ENCODE assay signal across 8 cellular contexts in the genomic region with DNA sequence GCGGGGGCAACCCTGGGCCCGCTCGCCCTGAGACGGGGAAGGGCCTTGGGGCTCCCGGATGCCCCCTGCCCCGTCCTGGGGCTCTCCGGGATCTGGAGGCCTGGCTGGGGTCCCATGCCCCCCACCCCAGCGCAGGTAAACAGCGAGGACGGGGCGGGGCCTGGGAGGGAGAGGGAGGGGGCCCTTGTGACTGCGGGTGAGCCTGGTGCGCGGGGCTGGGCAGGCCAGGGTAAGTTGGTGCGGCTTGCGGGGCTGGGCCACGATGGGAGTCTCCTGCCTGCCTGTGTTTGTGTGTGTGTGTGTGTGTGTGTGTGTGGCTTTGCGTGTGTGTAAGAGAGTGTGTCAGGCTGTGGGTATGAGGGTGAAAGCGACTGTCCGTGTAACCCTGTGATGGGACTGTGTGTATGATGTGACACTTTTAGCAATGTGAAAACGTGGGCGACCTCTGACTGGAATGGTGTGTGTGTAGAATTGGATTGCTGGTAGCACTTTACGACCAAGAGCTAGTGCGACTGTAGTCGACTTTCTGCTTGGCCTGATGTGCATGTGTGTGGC. TPM values are rescaled to one million over a fixed set of nuclear protein-coding genes. Genes with fewer than 3 reads are reported as not detected.
DNase-seq lines count a peak whose midpoint lies in the region; ATAC-seq, FAIRE-seq and TF ChIP-seq lines count a peak whose summit lies in the region.

No MANE protein-coding gene starts in this region.

- RAD21 ChIA-PET in HCT116 (lab: Charles Lee; ENCODE audit: low non-redundant PET in 1 of 2, low total read pairs in 2 of 2, uncharacterized antibody in 2 of 2, unreplicated experiment in 2 of 2): no interaction called here

- no peak for TF ChIP-seq EP300 in HepG2 (IDR thresholded peaks at IDR 0.05; ENCODE audit: low read depth in 2 of 2, low read length in 2 of 2)
- TF ChIP-seq EP300 in HepG2 (CRISPR knock-in tag; IDR thresholded peaks at IDR 0.05; ENCODE audit: borderline replicate concordance): no peak
- no peak for TF ChIP-seq EP300 in gastroesophageal sphincter (IDR thresholded peaks at IDR 0.05)

- peak overlapping the region; percentile 76 for H3K9ac ChIP-seq in HCT116 (ENCODE audit: low read length)
- peak overlapping the region; percentile 40 for H3K9ac ChIP-seq in mammary epithelial cell (ENCODE audit: insufficient read depth, low read length)
- 0 out of 2 replicates have a peak overlapping the region, but pooled peaks have one; percentile 39 for H3K9ac ChIP-seq in HepG2 (ENCODE audit: insufficient read depth, low read depth, low read length)

- intact Hi-C loops in HCT116 (cut with micrococcal nuclease) (no loop called here), mammary epithelial cell (cut with micrococcal nuclease) (loop anchor here (2.0 kb wide), 1 partner anchor 64 kb away; a partner anchor contains a TSS), HepG2 (cut with micrococcal nuclease; ENCODE audit: unreplicated experiment) (no loop called here), posterior cingulate gyrus (cut with DNase I) (no loop called here)

- H3K27me3 ChIP-seq in HCT116 (ENCODE audit: insufficient read depth, low read length) (no peaks in the 10 kb centered on the region), mammary epithelial cell (ENCODE audit: insufficient read depth, low read length) (no peaks in the 10 kb centered on the region), HepG2 (ENCODE audit: control insufficient read depth in 1 of 2, insufficient read depth in 2 of 2, low read length in 2 of 2) (peaks cover 9 to 50% of the 10 kb centered on the region in 2 experiments), gastroesophageal sphincter (peaks cover 75% of the 10 kb centered on the region)

- dilution Hi-C loops in mammary epithelial cell (cut with HindIII; ENCODE audit: low sequenced_read_pairs): loop anchor here (10.0 kb wide), 1 partner anchor 64 kb away; a partner anchor contains a TSS

- in situ Hi-C loops in mammary epithelial cell (cut with MboI; ENCODE audit: low sequenced_read_pairs in 2 of 2) (loop anchor here in 1 of 2 donors (25.0 kb wide), 1 partner anchor 154 kb away; a partner anchor contains a TSS), HepG2 (cut with HindIII; ENCODE audit: extremely low pct_ligation_motif_present, low pct_unique_long_range_greater_than_20kb) (loop anchor here (5.0 to 10.0 kb wide), 2 partner anchors 89 to 136 kb away; a partner anchor contains a TSS)

- H3K4me3 ChIP-seq in HCT116 (replicated peaks in 1 of 2; ENCODE audit: low read depth in 1 of 2, low read length in 2 of 2) (peak overlapping the region; percentile 67 to 81), mammary epithelial cell (replicated peaks in 1 of 3; ENCODE audit: insufficient read depth in 1 of 3, low read depth in 2 of 3, low read length in 3 of 3) (peak overlapping the region; percentile 59 to 88 (median 72)), HepG2 (replicated peaks in 1 of 3; ENCODE audit: insufficient read depth in 1 of 3, low read depth in 2 of 3, low read length in 3 of 3) (peak overlapping the region; percentile 42 to 66 (median 49); a peak in 5 of 6 replicates), gastroesophageal sphincter (peak overlapping the region in 1 of 2 donors; percentile 26)

- H3K27ac ChIP-seq in 22Rv1 (peak overlapping the region; percentile 34), HCT116 (ENCODE audit: low read depth, low read length) (peak overlapping the region; percentile 30; the same call in 1 of the 2 replicates), mammary epithelial cell (ENCODE audit: insufficient read depth, low read depth, low read length) (peak overlapping the region; percentile 38), HepG2 (ENCODE audit: extremely low read length, insufficient read depth, low read length) (no peak overlapping the region), gastroesophageal sphincter (no peak overlapping the region)

- H3K9me3 ChIP-seq in HCT116 (ENCODE audit: control insufficient read depth in 1 of 2, insufficient read depth in 1 of 2, low read depth in 1 of 2, low read length in 2 of 2) (no peaks in the 10 kb centered on the region), mammary epithelial cell (replicated peaks; ENCODE audit: insufficient read depth, low read length) (no peaks in the 10 kb centered on the region), HepG2 (ENCODE audit: low read length) (no peaks in the 10 kb centered on the region), gastroesophageal sphincter (no peaks in the 10 kb centered on the region)

- H3K4me1 ChIP-seq in HCT116 (ENCODE audit: control insufficient read depth in 1 of 2, insufficient read depth in 2 of 2, low read length in 2 of 2): peaks cover 19 to 53% of the 10 kb centered on the region in 2 experiments
- peaks cover 22% of the 10 kb centered on the region for H3K4me1 ChIP-seq in mammary epithelial cell (ENCODE audit: insufficient read depth, low read length)
- H3K4me1 ChIP-seq in HepG2 (ENCODE audit: insufficient read depth, low read length): peaks cover 22% of the 10 kb centered on the region
- H3K4me1 ChIP-seq in gastroesophageal sphincter: peaks cover 0 to 19% (median 5%) of the 10 kb centered on the region in 3 donors

- no peak for TF ChIP-seq POLR2A in HCT116 (IDR thresholded peaks at IDR 0.05; ENCODE audit: borderline replicate concordance, extremely low read depth, insufficient read depth, insufficient read length)
- TF ChIP-seq POLR2A in HepG2 (IDR thresholded peaks at IDR 0.05; ENCODE audit: insufficient read depth in 1 of 2, low read depth in 2 of 2, low read length in 2 of 2): no peak
- no peak for TF ChIP-seq POLR2A in gastroesophageal sphincter (IDR thresholded peaks at IDR 0.05)

- H4K20me1 ChIP-seq in HCT116 (ENCODE audit: insufficient read depth) (no peaks in the 10 kb centered on the region), mammary epithelial cell (ENCODE audit: insufficient read depth, low read length) (no peaks in the 10 kb centered on the region), HepG2 (ENCODE audit: insufficient read depth, low read length) (no peaks in the 10 kb centered on the region)

- CTCF ChIA-PET in HCT116 (lab: Charles Lee) (no interaction called here), mammary epithelial cell (lab: Charles Lee; ENCODE audit: low non-redundant PET) (no interaction called here), HepG2 (lab: Yijun Ruan, JAX; ENCODE audit: low intra/inter-chr PET ratio, low total read pairs) (no interaction called here)

- POLR2A ChIA-PET in HCT116 (lab: Charles Lee) (no interaction called here), HepG2 (lab: Yijun Ruan, JAX) (no interaction called here)

- H3K79me2 ChIP-seq in HCT116 (ENCODE audit: insufficient read depth, low read length) (0 out of 2 replicates have a peak, but pooled peaks cover 3% of the 10 kb centered on the region), mammary epithelial cell (ENCODE audit: insufficient read depth, low read length) (peaks cover 23% of the 10 kb centered on the region), HepG2 (ENCODE audit: insufficient read depth, low read length) (no peaks in the 10 kb centered on the region)

- no peak overlapping the region for H2AFZ ChIP-seq in HCT116 (ENCODE audit: low read depth, low read length, poor library complexity, severe bottlenecking)
- peak overlapping the region; percentile 83 for H2AFZ ChIP-seq in mammary epithelial cell (ENCODE audit: low read depth, low read length)
- no peak overlapping the region for H2AFZ ChIP-seq in HepG2 (ENCODE audit: low read length)

- DNase-seq in HCT116 (ENCODE audit: low read depth, low spot score): no peak
- peak; percentile 46 for DNase-seq in mammary epithelial cell
- no peak for DNase-seq in HepG2 (ENCODE audit: low spot score)
- DNase-seq in RPMI8226: no peak
- no peak for DNase-seq in posterior cingulate gyrus

- ATAC-seq in HCT116 (peak; percentile 52), HepG2 (no peak), gastroesophageal sphincter (no peak), GM21447 (IDR thresholded peaks at IDR 0.05; ENCODE audit: unreplicated experiment) (no peak)

- H3K4me2 ChIP-seq in HCT116 (ENCODE audit: low read length) (peak overlapping the region; percentile 93), mammary epithelial cell (ENCODE audit: insufficient read depth, low read depth, low read length) (peak overlapping the region; percentile 89), HepG2 (ENCODE audit: low read depth, low read length) (peak overlapping the region; percentile 58)

- BruUV-seq in HCT116 (replicated peaks; lab: Mats Ljungman, UMichigan) (TSS peak; percentile 62), mammary epithelial cell (replicated peaks; lab: Mats Ljungman, UMichigan) (no TSS peak), HepG2 (replicated peaks; lab: Mats Ljungman, UMichigan) (no TSS peak)

- FAIRE-seq in HepG2 (lab: Jason Lieb, UNC): no peak

- 0% methylated on average over 2 of the region's 25 CpGs for WGBS in mammary epithelial cell (ENCODE audit: low coverage, missing lambda C conversion rate)
- WGBS in HepG2 (ENCODE audit: low lambda C conversion rate): 22% methylated on average over 18 of the region's 25 CpGs
- 33 to 45% methylated on average over 4 to 6 of the region's 25 CpGs for WGBS in gastroesophageal sphincter (ENCODE audit: low coverage in 1 of 2), 2 donors

- H3K36me3 ChIP-seq in HCT116 (ENCODE audit: control insufficient read depth in 1 of 2, insufficient read depth in 2 of 2, low read length in 2 of 2) (no peaks in the 10 kb centered on the region), mammary epithelial cell (ENCODE audit: insufficient read depth, low read length) (no peaks in the 10 kb centered on the region), HepG2 (replicated peaks in 1 of 2; ENCODE audit: control insufficient read depth in 1 of 2, insufficient read depth in 2 of 2, low read length in 2 of 2) (no peaks in the 10 kb centered on the region), gastroesophageal sphincter (no peaks in the 10 kb centered on the region)

- TF ChIP-seq CTCF in 22Rv1 (IDR thresholded peaks at IDR 0.05) (no peak), HCT116 (IDR thresholded peaks at IDR 0.05 in 2 of 3, conservative IDR thresholded peaks at IDR 0.05 in 1 of 3; ENCODE audit: borderline replicate concordance in 1 of 3, insufficient read depth in 1 of 3, low read depth in 2 of 3, low read length in 2 of 3) (no peak), mammary epithelial cell (conservative IDR thresholded peaks at IDR 0.05 in 1 of 2, IDR thresholded peaks at IDR 0.05 in 1 of 2; ENCODE audit: extremely low read depth in 1 of 2, insufficient read depth in 1 of 2, low read depth in 1 of 2, low read length in 2 of 2) (no peak), HepG2 (CRISPR knock-in tag; IDR thresholded peaks at IDR 0.05) (no peak), gastroesophageal sphincter (IDR thresholded peaks at IDR 0.05) (no peak)

- TF ChIP-seq RAD21 in HCT116 (IDR thresholded peaks at IDR 0.05; ENCODE audit: low read depth) (no peak), HepG2 (CRISPR knock-in tag; IDR thresholded peaks at IDR 0.05) (no peak)

- H3K9me2 ChIP-seq in HCT116 (ENCODE audit: insufficient read depth): no peaks in the 10 kb centered on the region

RNA-seq across cellular contexts. Expression of a gene that starts 0.4 kb away (rescaled TPM):
- 22.8 TPM for total RNA-seq in HCT116 (2021; ENCODE audit: unreplicated experiment)
- 25.8 and 27.7 TPM in 2 replicates for polyA plus RNA-seq in HCT116 (2012)
- 10 to 100 TPM; 39.3 to 56.5 TPM for total RNA-seq in mammary epithelial cell
- 14.8 TPM for polyA plus RNA-seq in mammary epithelial cell
- 8.4 TPM for polyA minus RNA-seq in mammary epithelial cell
- not detected in 2 replicates for total RNA-seq in HepG2 (2016; rRNA removed; fragmentation: Illumina TruSeq; extraction: Trizol)
- total RNA-seq in HepG2 (2016; cell fraction: cytosol; rRNA removed; fragmentation: Illumina TruSeq; extraction: Trizol; ENCODE audit: low read depth): not detected in 2 replicates
- total RNA-seq in HepG2 (2016; cell fraction: insoluble cytoplasmic fraction; rRNA removed; fragmentation: Illumina TruSeq; extraction: Trizol): not detected in 2 replicates
- not detected in 2 replicates for total RNA-seq in HepG2 (2016; cell fraction: membrane; rRNA removed; fragmentation: Illumina TruSeq; extraction: Trizol)
- not detected in 2 replicates for total RNA-seq in HepG2 (2016; cell fraction: nucleus; rRNA removed; fragmentation: Illumina TruSeq; extraction: Trizol)
- 0.13 and 0.26 TPM in 2 replicates for polyA plus RNA-seq in HepG2 (2011; rRNA removed)
- 0.09 and 0.20 TPM in 2 replicates for polyA plus RNA-seq in HepG2 (2011; cell fraction: cytosol; rRNA removed)
- 0.37 and 0.40 TPM in 2 replicates for polyA plus RNA-seq in HepG2 (2011; cell fraction: nucleus; rRNA removed)
- polyA plus RNA-seq in HepG2 (2012): 0.15 TPM in 1 of 2 replicates, not detected in the other
- polyA plus RNA-seq in HepG2 (2016; cell fraction: cytosol; fragmentation: Illumina TruSeq; extraction: Trizol; ENCODE audit: low read depth): not detected in 2 replicates
- polyA plus RNA-seq in HepG2 (2016; cell fraction: insoluble cytoplasmic fraction; fragmentation: Illumina TruSeq; extraction: Trizol; ENCODE audit: low read depth): not detected in 2 replicates
- not detected in 2 replicates for polyA plus RNA-seq in HepG2 (2016; cell fraction: membrane; fragmentation: Illumina TruSeq; extraction: Trizol; ENCODE audit: low read depth)
- not detected in 2 replicates for polyA plus RNA-seq in HepG2 (2016; cell fraction: nucleus; fragmentation: Illumina TruSeq; extraction: Trizol; ENCODE audit: insufficient read depth, low read depth)
- polyA minus RNA-seq in HepG2 (2011; rRNA and poly(A)+ RNA removed; ENCODE audit: low replicate concordance): 0.46 TPM in 1 of 2 replicates, not detected in the other
- not detected in 2 replicates for polyA minus RNA-seq in HepG2 (2011; cell fraction: cytosol; rRNA and poly(A)+ RNA removed)
- not detected in 2 replicates for polyA minus RNA-seq in HepG2 (2011; cell fraction: nucleus; rRNA and poly(A)+ RNA removed)
- total RNA-seq in gastroesophageal sphincter: 1 to 10 TPM in 1 of 4 donors, not detected in 3; 1.3 TPM

RNA-seq across cellular contexts. Expression of a gene that starts 18.3 kb away (rescaled TPM):
- total RNA-seq in HCT116 (2021; ENCODE audit: unreplicated experiment): not detected
- polyA plus RNA-seq in HCT116 (2012): 0.09 and 0.10 TPM in 2 replicates
- total RNA-seq in mammary epithelial cell: not detected
- not detected for polyA plus RNA-seq in mammary epithelial cell
- not detected for polyA minus RNA-seq in mammary epithelial cell
- 0.27 and 0.80 TPM in 2 replicates for total RNA-seq in HepG2 (2016; rRNA removed; fragmentation: Illumina TruSeq; extraction: Trizol)
- total RNA-seq in HepG2 (2016; cell fraction: cytosol; rRNA removed; fragmentation: Illumina TruSeq; extraction: Trizol; ENCODE audit: low read depth): 0.30 TPM in 1 of 2 replicates, not detected in the other
- total RNA-seq in HepG2 (2016; cell fraction: insoluble cytoplasmic fraction; rRNA removed; fragmentation: Illumina TruSeq; extraction: Trizol): 0.25 and 0.58 TPM in 2 replicates
- 0.28 TPM in 2 replicates for total RNA-seq in HepG2 (2016; cell fraction: membrane; rRNA removed; fragmentation: Illumina TruSeq; extraction: Trizol)
- total RNA-seq in HepG2 (2016; cell fraction: nucleus; rRNA removed; fragmentation: Illumina TruSeq; extraction: Trizol): not detected in 2 replicates
- 0.54 and 0.59 TPM in 2 replicates for polyA plus RNA-seq in HepG2 (2011; rRNA removed)
- 0.85 and 1.2 TPM in 2 replicates for polyA plus RNA-seq in HepG2 (2011; cell fraction: cytosol; rRNA removed)
- 0.69 and 0.71 TPM in 2 replicates for polyA plus RNA-seq in HepG2 (2011; cell fraction: nucleus; rRNA removed)
- polyA plus RNA-seq in HepG2 (2012): 1.1 and 1.2 TPM in 2 replicates
- 0.33 TPM in 2 replicates for polyA plus RNA-seq in HepG2 (2016; cell fraction: cytosol; fragmentation: Illumina TruSeq; extraction: Trizol; ENCODE audit: low read depth)
- polyA plus RNA-seq in HepG2 (2016; cell fraction: insoluble cytoplasmic fraction; fragmentation: Illumina TruSeq; extraction: Trizol; ENCODE audit: low read depth): 0.42 and 0.59 TPM in 2 replicates
- polyA plus RNA-seq in HepG2 (2016; cell fraction: membrane; fragmentation: Illumina TruSeq; extraction: Trizol; ENCODE audit: low read depth): 0.19 and 0.22 TPM in 2 replicates
- 0.38 and 0.65 TPM in 2 replicates for polyA plus RNA-seq in HepG2 (2016; cell fraction: nucleus; fragmentation: Illumina TruSeq; extraction: Trizol; ENCODE audit: insufficient read depth, low read depth)
- polyA minus RNA-seq in HepG2 (2011; rRNA and poly(A)+ RNA removed; ENCODE audit: low replicate concordance): 0.16 TPM in 1 of 2 replicates, not detected in the other
- polyA minus RNA-seq in HepG2 (2011; cell fraction: cytosol; rRNA and poly(A)+ RNA removed): 0.49 TPM in 1 of 2 replicates, not detected in the other
- 0.26 TPM in 1 of 2 replicates, not detected in the other for polyA minus RNA-seq in HepG2 (2011; cell fraction: nucleus; rRNA and poly(A)+ RNA removed)
- total RNA-seq in gastroesophageal sphincter: under 1 TPM in 2 of 4 donors, not detected in 2; 0.17 to 0.73 TPM

RNA-seq across cellular contexts. Expression of a gene that starts 29.4 kb away (rescaled TPM):
- total RNA-seq in HCT116 (2021; ENCODE audit: unreplicated experiment) (58.9 TPM), mammary epithelial cell (10 to 100 TPM; 17.7 to 26.3 TPM), HepG2 (2016; rRNA removed; fragmentation: Illumina TruSeq; extraction: Trizol) (20.5 and 25.4 TPM in 2 replicates), gastroesophageal sphincter (10 to 100 TPM in 3 of 4 donors, 1 to 10 TPM in 1; 7.1 to 18.8 (median 12.5) TPM)
- polyA plus RNA-seq in HCT116 (2012): 44.4 and 46.7 TPM in 2 replicates
- polyA plus RNA-seq in mammary epithelial cell (17.4 TPM), HepG2 (2011; rRNA removed) (49.2 and 63.4 TPM in 2 replicates)
- 31.9 TPM for polyA minus RNA-seq in mammary epithelial cell
- 4.8 and 6.0 TPM in 2 replicates for total RNA-seq in HepG2 (2016; cell fraction: cytosol; rRNA removed; fragmentation: Illumina TruSeq; extraction: Trizol; ENCODE audit: low read depth)
- 17.4 and 24.0 TPM in 2 replicates for total RNA-seq in HepG2 (2016; cell fraction: insoluble cytoplasmic fraction; rRNA removed; fragmentation: Illumina TruSeq; extraction: Trizol)
- 10.7 and 11.8 TPM in 2 replicates for total RNA-seq in HepG2 (2016; cell fraction: membrane; rRNA removed; fragmentation: Illumina TruSeq; extraction: Trizol)
- 18.4 and 26.1 TPM in 2 replicates for total RNA-seq in HepG2 (2016; cell fraction: nucleus; rRNA removed; fragmentation: Illumina TruSeq; extraction: Trizol)
- 18.2 and 21.9 TPM in 2 replicates for polyA plus RNA-seq in HepG2 (2011; cell fraction: cytosol; rRNA removed)
- 186 and 287 TPM in 2 replicates for polyA plus RNA-seq in HepG2 (2011; cell fraction: nucleus; rRNA removed)
- 34.7 and 38.8 TPM in 2 replicates for polyA plus RNA-seq in HepG2 (2012)
- polyA plus RNA-seq in HepG2 (2016; cell fraction: cytosol; fragmentation: Illumina TruSeq; extraction: Trizol; ENCODE audit: low read depth): 6.0 and 6.6 TPM in 2 replicates
- 21.0 and 26.5 TPM in 2 replicates for polyA plus RNA-seq in HepG2 (2016; cell fraction: insoluble cytoplasmic fraction; fragmentation: Illumina TruSeq; extraction: Trizol; ENCODE audit: low read depth)
- polyA plus RNA-seq in HepG2 (2016; cell fraction: membrane; fragmentation: Illumina TruSeq; extraction: Trizol; ENCODE audit: low read depth): 12.1 and 13.4 TPM in 2 replicates
- 89.8 and 93.0 TPM in 2 replicates for polyA plus RNA-seq in HepG2 (2016; cell fraction: nucleus; fragmentation: Illumina TruSeq; extraction: Trizol; ENCODE audit: insufficient read depth, low read depth)
- polyA minus RNA-seq in HepG2 (2011; rRNA and poly(A)+ RNA removed; ENCODE audit: low replicate concordance): 22.0 and 75.7 TPM in 2 replicates
- polyA minus RNA-seq in HepG2 (2011; cell fraction: cytosol; rRNA and poly(A)+ RNA removed): 19.7 and 20.4 TPM in 2 replicates
- 28.0 and 29.0 TPM in 2 replicates for polyA minus RNA-seq in HepG2 (2011; cell fraction: nucleus; rRNA and poly(A)+ RNA removed)

Comparison
In these comparisons a context has a peak if more than half of its experiments do, and no peak if none do; other contexts are left out.
1. H3K27ac ChIP-seq: peak in 22Rv1 (single experiment), HCT116 (single experiment) and mammary epithelial cell (single experiment); none in HepG2 (single experiment) and gastroesophageal sphincter (0 of 4).
2. RNA of a gene that starts 0.4 kb away (total RNA-seq): 39.3 to 56.5 TPM in mammary epithelial cell and 22.8 TPM in HCT116 (single experiment); 1.3 TPM in gastroesophageal sphincter and not detected in HepG2; every median in the first group is over 10 times any median in the second.
3. Peak in every context shown above with its lines, with median percentiles within 50 percentile points of each other: H3K4me2 ChIP-seq and H3K9ac ChIP-seq.